In genomic region chr9:116585896-116586295, GRCh38 we compare ENCODE assay signal across 14 cellular contexts.
A peak's percentile ranks its signal among the peaks of the same experiment; 100 is the strongest.
DNase-seq lines count a peak whose midpoint lies in the region; ATAC-seq, FAIRE-seq and TF ChIP-seq lines count a peak whose summit lies in the region.
"Had no signal": no experiment of that assay in that cellular context is flagged by ENCODE, and none has a peak within 500 bp of the region (broad histone marks: within the 10 kb centered on the region; RNA-seq: fewer than 3 reads in every experiment).

No MANE protein-coding gene starts in this region.

- ATAC-seq in T-helper 17 cell (no peak), GM18909 (IDR thresholded peaks at IDR 0.05; ENCODE audit: poor library complexity, unreplicated experiment) (no peak)
- ATAC-seq: HepG2 had no signal

- no peak overlapping the region for H3K4me3 Mint-ChIP-seq in activated naive CD4-positive, alpha-beta T cell treated with anti-CD3 and anti-CD28 coated beads, Interleukin-2, amount 50 U/mL, for 24 hours
- no peak overlapping the region for H3K4me3 Mint-ChIP-seq in T-helper 17 cell
- H3K4me3 Mint-ChIP-seq: CD4-positive, CD25-positive, alpha-beta regulatory T cell had no signal

- peaks cover 33% of the 10 kb centered on the region for H3K36me3 Mint-ChIP-seq in activated naive CD4-positive, alpha-beta T cell treated with anti-CD3 and anti-CD28 coated beads, Interleukin-2, amount 50 U/mL, for 24 hours
- peaks cover 2% of the 10 kb centered on the region for H3K36me3 Mint-ChIP-seq in T-helper 17 cell (ENCODE audit: low read depth)

- H3K27ac Mint-ChIP-seq in activated naive CD4-positive, alpha-beta T cell treated with anti-CD3 and anti-CD28 coated beads, Interleukin-2, amount 50 U/mL, for 24 hours = peak overlapping the region; percentile 6
- H3K27ac Mint-ChIP-seq in T-helper 17 cell = no peak overlapping the region
- H3K27ac Mint-ChIP-seq: CD4-positive, CD25-positive, alpha-beta regulatory T cell had no signal

- no peak for DNase-seq in activated naive CD4-positive, alpha-beta T cell treated with anti-CD3 and anti-CD28 coated beads, Interleukin-2, amount 50 U/mL, for 16 hours
- DNase-seq in LHCN-M2 (ENCODE audit: low read depth) (peak; percentile 44), T-helper 17 cell (no peak), nucleus accumbens (lab: John Stamatoyannopoulos, UW) (no peak), GM13977 (ENCODE audit: low spot score) (no peak)
- DNase-seq: AML-193; CD4-positive, CD25-positive, alpha-beta regulatory T cell; H7 had no signal

- peaks cover 16% of the 10 kb centered on the region for H3K9me3 Mint-ChIP-seq in activated naive CD4-positive, alpha-beta T cell treated with anti-CD3 and anti-CD28 coated beads, Interleukin-2, amount 50 U/mL, for 24 hours

- no peaks in the 10 kb centered on the region for H3K9me3 ChIP-seq in T-helper 17 cell (ENCODE audit: control insufficient read depth, low read length, poor library complexity, severe bottlenecking)

- peak; percentile 45 for FAIRE-seq in colon (lab: Jason Lieb, UNC)
- FAIRE-seq: GM12892, HepG2, HTR-8/SVneo had no signal

- TF ChIP-seq CTCF in GM13977 (IDR thresholded peaks at IDR 0.05; ENCODE audit: extremely low read depth, insufficient read depth, missing control alignments) = no peak

- H3K27me3 Mint-ChIP-seq in activated naive CD4-positive, alpha-beta T cell treated with anti-CD3 and anti-CD28 coated beads, Interleukin-2, amount 50 U/mL, for 24 hours = no peaks in the 10 kb centered on the region
- no peaks in the 10 kb centered on the region for H3K27me3 Mint-ChIP-seq in T-helper 17 cell
- H3K27me3 Mint-ChIP-seq: CD4-positive, CD25-positive, alpha-beta regulatory T cell had no signal

- in situ Hi-C loops in GM13977 (cut with MboI; ENCODE audit: low pct_unique_long_range_greater_than_20kb, low sequenced_read_pairs, unreplicated experiment) = no loop called here

- no peaks in the 10 kb centered on the region for H3K4me1 Mint-ChIP-seq in activated naive CD4-positive, alpha-beta T cell treated with anti-CD3 and anti-CD28 coated beads, Interleukin-2, amount 50 U/mL, for 24 hours
- no peaks in the 10 kb centered on the region for H3K4me1 Mint-ChIP-seq in T-helper 17 cell
- H3K4me1 Mint-ChIP-seq: CD4-positive, CD25-positive, alpha-beta regulatory T cell had no signal
